Comparison of ENCODE assay signal across 1 cellular context in the genomic region with DNA sequence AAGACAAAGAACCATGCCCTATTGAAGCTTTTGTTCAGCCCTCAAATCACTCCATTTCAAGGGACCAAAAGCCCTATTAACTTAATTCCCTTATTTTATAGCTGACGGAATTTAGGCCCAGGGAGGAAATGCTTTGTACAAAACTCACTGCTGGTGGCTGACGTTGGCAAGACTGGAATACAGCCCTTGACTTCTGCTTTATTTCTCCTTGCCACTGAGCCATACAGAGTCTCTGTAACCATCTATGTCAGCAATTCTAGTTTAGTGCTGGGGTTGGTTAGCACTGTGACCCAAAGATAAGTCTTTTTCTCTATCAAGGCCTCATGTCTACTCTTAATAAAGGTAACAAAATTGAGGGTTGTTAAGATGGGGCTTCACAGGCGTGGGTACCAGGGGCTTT.
TF ChIP-seq lines count a peak whose summit lies in the region.

No MANE protein-coding gene starts in this region.

TF ChIP-seq in HepG2, 621 proteins besides CTCF, POLR2A, EP300 and RAD21 (continued from another document):
- TF ChIP-seq, protein P1, sequence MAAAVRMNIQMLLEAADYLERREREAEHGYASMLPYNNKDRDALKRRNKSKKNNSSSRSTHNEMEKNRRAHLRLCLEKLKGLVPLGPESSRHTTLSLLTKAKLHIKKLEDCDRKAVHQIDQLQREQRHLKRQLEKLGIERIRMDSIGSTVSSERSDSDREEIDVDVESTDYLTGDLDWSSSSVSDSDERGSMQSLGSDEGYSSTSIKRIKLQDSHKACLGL (CRISPR knock-in tag; IDR thresholded peaks at IDR 0.05): no peak
